ENCODE assay signal across 14 cellular contexts in the genomic region with DNA sequence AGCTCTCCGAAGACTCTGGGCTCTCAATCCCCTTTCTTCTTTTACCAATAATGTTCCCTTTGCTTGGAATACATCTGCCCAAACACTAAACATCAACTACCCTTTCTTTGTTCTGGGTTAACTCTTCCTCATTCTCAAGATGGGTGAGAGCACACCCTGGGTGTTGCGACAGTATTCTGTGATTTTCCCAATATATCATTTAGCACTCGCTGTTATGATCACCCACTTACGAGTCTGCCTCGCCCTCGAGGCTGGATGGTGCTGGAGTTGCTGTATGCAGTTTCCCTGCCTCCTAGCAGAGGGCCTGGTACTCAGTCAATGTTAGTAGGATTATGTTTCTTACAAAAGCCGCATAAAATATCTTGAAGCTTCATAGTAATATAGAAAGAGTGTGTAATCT.
DNase-seq lines count a peak whose midpoint lies in the region; ATAC-seq, FAIRE-seq and TF ChIP-seq lines count a peak whose summit lies in the region.
"Had no signal": no experiment of that assay in that cellular context is flagged by ENCODE, and none has a peak within 500 bp of the region (broad histone marks: within the 10 kb centered on the region; RNA-seq: fewer than 3 reads in every experiment).

No MANE protein-coding gene starts in this region.

- H3K4me3 ChIP-seq in A549 (no peak overlapping the region), astrocyte (ENCODE audit: insufficient read depth, low read depth, low read length) (no peak overlapping the region)
- H3K4me3 ChIP-seq: uterus had no signal

- CTCF ChIA-PET in A549 (lab: Yijun Ruan, JAX) (interaction anchor here (0.9 to 2.3 kb wide), 2 partner anchors 29 to 187 kb away, joined by 4 to 6 read pairs; no protein-coding TSS in a partner anchor), T-cell (lab: Charles Lee) (no interaction called here)

- DNase-seq in A549 (ENCODE audit: low read depth in 1 of 2, low spot score in 1 of 2) (peak in 1 of 2 experiments; percentile 52), NCI-H1417 (lab: John Stamatoyannopoulos, UW) (peak; percentile 37 to 95 (median 87)), astrocyte (ENCODE audit: low read depth) (no peak), T-cell (no peak), HuH-7 (ENCODE audit: low spot score) (no peak)
- no peak for DNase-seq in activated T-cell treated with anti-CD3 and anti-CD28 coated beads, Interleukin-2, amount 50 U/mL, for 4 hours
- DNase-seq: activated CD4-positive, alpha-beta T cell treated with anti-CD3 and anti-CD28 coated beads, Interleukin-2, amount 10 ng/mL, durations not matched to agents 24 days and 14 days; NCI-H226; T-helper 2 cell; uterus had no signal

- ATAC-seq in A549 (no peak), GM18861 (IDR thresholded peaks at IDR 0.05; ENCODE audit: unreplicated experiment) (no peak), T-cell (replicated peaks in 1 of 4) (no peak)
- no peak for ATAC-seq in activated T-cell treated with anti-CD3 and anti-CD28 coated beads, Interleukin-2, amount 50 U/mL, for 4 hours

- H3K27me3 ChIP-seq in astrocyte (ENCODE audit: insufficient read depth, low read length): no peaks in the 10 kb centered on the region
- H3K27me3 ChIP-seq in layer of hippocampus (ENCODE audit: control insufficient read depth, insufficient read depth, low read length): no peaks in the 10 kb centered on the region
- H3K27me3 ChIP-seq: uterus had no signal

- H3K27ac ChIP-seq in A549: peak overlapping the region; percentile 97 to 98
- peak overlapping the region; percentile 43 for H3K27ac ChIP-seq in astrocyte (ENCODE audit: low read depth, low read length)
- peak overlapping the region; percentile 88 for H3K27ac ChIP-seq in layer of hippocampus (ENCODE audit: low read depth, low read length)
- H3K27ac ChIP-seq: uterus had no signal

- no peak for TF ChIP-seq POLR2A in A549 (IDR thresholded peaks at IDR 0.05; ENCODE audit: low read length)

- H3K9me3 ChIP-seq in A549 (peaks cover 24% of the 10 kb centered on the region), astrocyte (ENCODE audit: insufficient read depth, low read depth, low read length) (no peaks in the 10 kb centered on the region)
- H3K9me3 ChIP-seq: uterus had no signal

- no peaks in the 10 kb centered on the region for H3K9me3 Mint-ChIP-seq in astrocyte (ENCODE audit: unreplicated experiment)
- no peaks in the 10 kb centered on the region for H3K9me3 Mint-ChIP-seq in T-cell
- no peaks in the 10 kb centered on the region for H3K9me3 Mint-ChIP-seq in activated T-cell treated with anti-CD3 and anti-CD28 coated beads, Interleukin-2, amount 50 U/mL, for 4 hours
- H3K9me3 Mint-ChIP-seq: activated CD4-positive, alpha-beta T cell treated with anti-CD3 and anti-CD28 coated beads, Interleukin-2, amount 10 ng/mL, durations not matched to agents 24 days and 14 days had no signal

- no peaks in the 10 kb centered on the region for H4K20me1 ChIP-seq in astrocyte (ENCODE audit: insufficient read depth, low read length)

- H3K36me3 Mint-ChIP-seq in astrocyte (ENCODE audit: low read depth, unreplicated experiment) (no peaks in the 10 kb centered on the region), T-cell (no peaks in the 10 kb centered on the region)
- H3K36me3 Mint-ChIP-seq in activated T-cell treated with anti-CD3 and anti-CD28 coated beads, Interleukin-2, amount 50 U/mL, for 4 hours (ENCODE audit: insufficient read depth): no peaks in the 10 kb centered on the region

- H3K27me3 Mint-ChIP-seq in astrocyte (ENCODE audit: low read depth, unreplicated experiment): no peaks in the 10 kb centered on the region
- peaks cover 0 to 3% of the 10 kb centered on the region in 2 donors for H3K27me3 Mint-ChIP-seq in T-cell
- no peaks in the 10 kb centered on the region for H3K27me3 Mint-ChIP-seq in activated T-cell treated with anti-CD3 and anti-CD28 coated beads, Interleukin-2, amount 50 U/mL, for 4 hours (ENCODE audit: low read depth)

- H3K4me3 Mint-ChIP-seq in astrocyte (ENCODE audit: unreplicated experiment) (no peak overlapping the region), T-cell (no peak overlapping the region)
- no peak overlapping the region for H3K4me3 Mint-ChIP-seq in activated T-cell treated with anti-CD3 and anti-CD28 coated beads, Interleukin-2, amount 50 U/mL, for 4 hours
- H3K4me3 Mint-ChIP-seq: activated CD4-positive, alpha-beta T cell treated with anti-CD3 and anti-CD28 coated beads, Interleukin-2, amount 10 ng/mL, durations not matched to agents 24 days and 14 days had no signal

- H3K4me1 ChIP-seq in A549 (peaks cover 76% of the 10 kb centered on the region), astrocyte (ENCODE audit: insufficient read depth, low read length) (peaks cover 20% of the 10 kb centered on the region)
- H3K4me1 ChIP-seq: uterus had no signal

- H3K4me2 ChIP-seq in A549 (peak overlapping the region; percentile 27; the same call in 1 of the 3 replicates), astrocyte (ENCODE audit: low read length) (peak overlapping the region; percentile 51)

- peak overlapping the region; percentile 1 for H3K9ac ChIP-seq in astrocyte (ENCODE audit: low read length)

- POLR2A ChIA-PET in A549 (lab: Yijun Ruan, JAX): interaction anchor here (3.2 kb wide), 1 partner anchor 40 kb away, joined by 20 read pairs; no protein-coding TSS in a partner anchor
- POLR2A ChIA-PET in T-cell (lab: Charles Lee): no interaction called here

- TF ChIP-seq CTCF in A549 (IDR thresholded peaks at IDR 0.05) (no peak), astrocyte (IDR thresholded peaks at IDR 0.05; ENCODE audit: insufficient read depth, low read depth, low read length) (no peak)

- H3K27ac Mint-ChIP-seq in astrocyte (ENCODE audit: unreplicated experiment) (no peak overlapping the region), T-cell (no peak overlapping the region)
- H3K27ac Mint-ChIP-seq: activated CD4-positive, alpha-beta T cell treated with anti-CD3 and anti-CD28 coated beads, Interleukin-2, amount 10 ng/mL, durations not matched to agents 24 days and 14 days had no signal

- no peak for TF ChIP-seq EP300 in A549 (IDR thresholded peaks at IDR 0.05)

- no peak overlapping the region for H2AFZ ChIP-seq in astrocyte (ENCODE audit: low read depth, low read length)

- TF ChIP-seq RAD21 in A549 (conservative IDR thresholded peaks at IDR 0.05 in 1 of 2, IDR thresholded peaks at IDR 0.05 in 1 of 2): no peak

- 66% methylated on average over 7 of the region's 7 CpGs for WGBS in A549 (ENCODE audit: missing lambda C conversion rate)

- no peak for FAIRE-seq in A549 (lab: Jason Lieb, UNC)
- FAIRE-seq in astrocyte (lab: Jason Lieb, UNC): no peak
- FAIRE-seq: endothelial cell of umbilical vein, RCC 7860 had no signal

- H3K4me1 Mint-ChIP-seq in astrocyte (ENCODE audit: low read depth, unreplicated experiment) (peaks cover 24% of the 10 kb centered on the region), T-cell (no peaks in the 10 kb centered on the region)
- H3K4me1 Mint-ChIP-seq in activated T-cell treated with anti-CD3 and anti-CD28 coated beads, Interleukin-2, amount 50 U/mL, for 4 hours (ENCODE audit: low read depth): no peaks in the 10 kb centered on the region
- H3K4me1 Mint-ChIP-seq: activated CD4-positive, alpha-beta T cell treated with anti-CD3 and anti-CD28 coated beads, Interleukin-2, amount 10 ng/mL, durations not matched to agents 24 days and 14 days had no signal

- H3K79me2 ChIP-seq in astrocyte (ENCODE audit: insufficient read depth, low read length): no peaks in the 10 kb centered on the region

- no peaks in the 10 kb centered on the region for H3K36me3 ChIP-seq in astrocyte (ENCODE audit: insufficient read depth, low read length)
- H3K36me3 ChIP-seq: uterus had no signal

TF ChIP-seq in A549, 52 proteins besides CTCF, POLR2A, EP300 and RAD21:
- no peak for TF ChIP-seq TP53 (CRISPR knock-in tag; IDR thresholded peaks at IDR 0.05)
- TF ChIP-seq EHF (CRISPR knock-in tag; IDR thresholded peaks at IDR 0.05): no peak
- TF ChIP-seq CEBPB (IDR thresholded peaks at IDR 0.05): peak in 1 of 2 experiments; percentile 32; a peak in 1 of 4 replicates
- no peak for TF ChIP-seq ESRRA (IDR thresholded peaks at IDR 0.05; ENCODE audit: borderline replicate concordance, low read length)
- no peak for TF ChIP-seq FOXS1 (CRISPR knock-in tag; IDR thresholded peaks at IDR 0.05)
- TF ChIP-seq NR3C1 (IDR thresholded peaks at IDR 0.05): no peak

Comparison
In these comparisons a context has a peak if more than half of its experiments do, and no peak if none do; other contexts are left out.
1. DNase-seq: peak in NCI-H1417 (3 of 3); none in astrocyte (single experiment), T-cell (0 of 34), HuH-7 (single experiment) and activated T-cell treated with anti-CD3 and anti-CD28 coated beads, Interleukin-2, amount 50 U/mL, for 4 hours (single experiment).
2. H3K27ac ChIP-seq: peak in every context shown above with its lines; median percentile 98 in A549; 88 in layer of hippocampus; 43 in astrocyte.